Comparison of ENCODE assay signal across 19 cellular contexts in the genomic region with DNA sequence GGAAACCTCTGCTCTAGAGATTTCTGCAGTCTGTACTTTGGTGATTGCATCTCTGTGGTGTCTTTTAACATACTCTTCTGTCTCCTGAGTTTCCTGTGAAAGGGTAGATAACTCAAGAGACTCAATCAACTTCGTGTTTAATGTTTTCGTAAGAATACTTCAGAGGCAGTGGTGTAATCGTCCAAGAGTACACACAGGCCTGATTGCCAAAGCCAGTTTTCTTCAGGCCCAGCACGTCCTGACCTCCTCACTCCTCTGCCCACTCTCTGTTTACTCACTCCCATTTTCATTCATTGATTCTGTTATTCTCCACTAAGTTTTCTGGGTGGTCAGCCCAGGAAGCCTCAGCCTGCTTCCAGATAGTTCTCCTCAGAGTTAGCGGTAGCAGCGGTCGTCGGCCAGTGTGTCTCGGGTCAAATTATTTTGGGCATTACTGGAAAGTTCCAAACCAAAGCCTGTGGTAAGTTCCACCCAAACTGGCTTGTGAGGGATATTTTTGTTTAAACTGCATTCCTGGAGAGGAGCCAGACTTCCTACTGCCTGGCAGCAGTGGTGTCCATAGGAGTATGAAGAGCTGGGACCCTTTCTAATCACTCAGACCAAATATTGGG.
"Had no signal": no experiment of that assay in that cellular context is flagged by ENCODE, and none has a peak within 500 bp of the region (broad histone marks: within the 10 kb centered on the region; RNA-seq: fewer than 3 reads in every experiment).

No MANE protein-coding gene starts in this region.

- H3K27ac ChIP-seq: foreskin keratinocyte, vagina had no signal

- H3K4me3 ChIP-seq: lung, transverse colon, vagina had no signal

- DNase-seq: activated B cell treated with CpG ODN at 0.5 μM for 24 hours; activated CD4-positive, alpha-beta T cell treated with anti-CD3 and anti-CD28 coated beads for 36 hours; activated CD4-positive, alpha-beta T cell treated with anti-CD3 and anti-CD28 coated beads, Interleukin-2, amount 50 U/mL, for 48 hours; activated CD8-positive, alpha-beta memory T cell treated with anti-CD3 and anti-CD28 coated beads, Interleukin-2, amount 50 U/mL, for 48 hours; activated naive CD4-positive, alpha-beta T cell; activated T-cell treated with anti-CD3 and anti-CD28 coated beads, Interleukin-2, amount 50 U/mL, for 4 hours; cerebellar nuclear complex; foreskin keratinocyte; islet precursor cell; left colon; naive thymus-derived CD4-positive, alpha-beta T cell; occipital lobe; stimulated activated CD4-positive, alpha-beta T cell treated with anti-CD3 and anti-CD28 coated beads, Interleukin-4, amount 100 ng/mL, for 24 hours; stimulated activated naive CD4-positive, alpha-beta T cell treated with Interleukin-2 at 50 U/mL for 16 hours; SW 1271; T-helper 17 cell; transverse colon had no signal

- H3K36me3 ChIP-seq: transverse colon, vagina had no signal

- H3K27me3 ChIP-seq: foreskin keratinocyte, transverse colon, vagina had no signal

- ATAC-seq: activated CD4-positive, alpha-beta T cell treated with anti-CD3 and anti-CD28 coated beads for 36 hours; activated T-cell treated with anti-CD3 and anti-CD28 coated beads, Interleukin-2, amount 50 U/mL, for 4 hours; foreskin keratinocyte; left colon; naive thymus-derived CD4-positive, alpha-beta T cell; T-helper 17 cell had no signal

- H3K4me1 ChIP-seq: foreskin keratinocyte, vagina had no signal

- H3K9me3 ChIP-seq: transverse colon, vagina had no signal
